24 cellular contexts compared by ENCODE assay signal in genomic region chr1:93658188-93658587, GRCh38.
"Had no signal": no experiment of that assay in that cellular context is flagged by ENCODE, and none has a peak within 500 bp of the region (broad histone marks: within the 10 kb centered on the region; RNA-seq: fewer than 3 reads in every experiment).

No MANE protein-coding gene starts in this region.

- DNase-seq: activated CD4-positive, alpha-beta T cell treated with anti-CD3 and anti-CD28 coated beads for 4 hours; activated CD4-positive, alpha-beta T cell treated with anti-CD3 and anti-CD28 coated beads, Interleukin-2, amount 50 U/mL, for 48 hours; activated CD8-positive, alpha-beta memory T cell treated with anti-CD3 and anti-CD28 coated beads, Interleukin-2, amount 50 U/mL, for 48 hours; activated effector memory CD4-positive, alpha-beta T cell treated with anti-CD3 and anti-CD28 coated beads, Interleukin-2, amount 50 U/mL, for 16 hours; activated naive CD4-positive, alpha-beta T cell treated with anti-CD3 and anti-CD28 coated beads, Interleukin-2, amount 50 U/mL, for 16 hours; activated T-cell treated with anti-CD3 and anti-CD28 coated beads, Interleukin-2, amount 50 U/mL, for 48 hours; anterior cingulate cortex; body of pancreas; central memory CD4-positive, alpha-beta T cell; dermis blood vessel endothelial cell; effector CD8-positive, alpha-beta T cell; gastrocnemius medialis; hippocampal formation; left ventricle myocardium inferior; pancreas; psoas muscle; stimulated activated CD4-positive, alpha-beta T cell treated with anti-CD3 and anti-CD28 coated beads, Interleukin-4, amount 100 ng/mL, for 24 hours; stimulated activated naive CD8-positive, alpha-beta T cell treated with anti-CD3 and anti-CD28 coated beads, Interleukin-15, Interleukin-2, amounts not matched to agents 100 U/mL and 50 U/mL, for 24 hours; T1000; upper lobe of left lung had no signal

- H3K27ac ChIP-seq: body of pancreas, gastrocnemius medialis, left ventricle myocardium inferior, pancreas, psoas muscle, right atrium auricular region, upper lobe of left lung had no signal

- ATAC-seq: body of pancreas; esophagus mucosa; gastrocnemius medialis; natural killer cell treated with Interleukin-12 subunit alpha and Interleukin-12 subunit beta and Interleukin-15 and Interleukin-18, amount 100 ng/mL, for 72 hours; pancreas; psoas muscle; stimulated activated naive CD8-positive, alpha-beta T cell treated with anti-CD3 and anti-CD28 coated beads, Interleukin-15, Interleukin-2, amounts not matched to agents 100 U/mL and 50 U/mL, for 24 hours; WTC11 had no signal

- H3K36me3 ChIP-seq: gastrocnemius medialis, pancreas, right atrium auricular region had no signal

- H3K9me3 Mint-ChIP-seq: natural killer cell treated with Interleukin-12 subunit alpha and Interleukin-12 subunit beta and Interleukin-15 and Interleukin-18, amount 100 ng/mL, for 72 hours had no signal

- H3K4me3 ChIP-seq: body of pancreas, gastrocnemius medialis, left ventricle myocardium inferior, pancreas, psoas muscle, right atrium auricular region, upper lobe of left lung had no signal

- H3K9me3 ChIP-seq: body of pancreas, gastrocnemius medialis, left ventricle myocardium inferior, pancreas, psoas muscle, right atrium auricular region, upper lobe of left lung had no signal

- H3K27me3 ChIP-seq: body of pancreas, gastrocnemius medialis, pancreas, right atrium auricular region, upper lobe of left lung had no signal

- H3K4me1 ChIP-seq: body of pancreas, pancreas had no signal

- H3K4me3 Mint-ChIP-seq: natural killer cell treated with Interleukin-12 subunit alpha and Interleukin-12 subunit beta and Interleukin-15 and Interleukin-18, amount 100 ng/mL, for 72 hours; WTC11 had no signal

- H3K27ac Mint-ChIP-seq: natural killer cell treated with Interleukin-12 subunit alpha and Interleukin-12 subunit beta and Interleukin-15 and Interleukin-18, amount 100 ng/mL, for 72 hours; WTC11 had no signal
